Comparison of ENCODE assay signal across 8 cellular contexts in genomic region chr15:31442203-31443090, GRCh38.
DNase-seq lines count a peak whose midpoint lies in the region; ATAC-seq and TF ChIP-seq lines count a peak whose summit lies in the region.

No MANE protein-coding gene starts in this region.

- H4K20me1 ChIP-seq in osteoblast (ENCODE audit: insufficient read depth, low read length) = no peaks in the 10 kb centered on the region

- H3K79me2 ChIP-seq in osteoblast (ENCODE audit: insufficient read depth, low read length) = no peaks in the 10 kb centered on the region

- H3K9me3 ChIP-seq in osteoblast (ENCODE audit: low read depth, low read length) (no peaks in the 10 kb centered on the region), lower lobe of right lung (no peaks in the 10 kb centered on the region)

- peaks cover 3% of the 10 kb centered on the region for H3K36me3 Mint-ChIP-seq in effector memory CD8-positive, alpha-beta T cell (ENCODE audit: insufficient read depth)

- H3K9me3 Mint-ChIP-seq in effector memory CD8-positive, alpha-beta T cell = no peaks in the 10 kb centered on the region

- peaks cover 30 to 36% of the 10 kb centered on the region in 2 donors for H3K4me1 Mint-ChIP-seq in effector memory CD8-positive, alpha-beta T cell (ENCODE audit: low read depth in 2 of 2)

- peak; percentile 48 for TF ChIP-seq CTCF in osteoblast (IDR thresholded peaks at IDR 0.05; ENCODE audit: extremely low read depth, low read depth, low read length)
- TF ChIP-seq CTCF in lower lobe of right lung (IDR thresholded peaks at IDR 0.05) = no peak

- intact Hi-C loops in lower lobe of right lung (cut with DNase I) = no loop called here

- H3K27me3 ChIP-seq in osteoblast (ENCODE audit: insufficient read depth, low read length) = no peaks in the 10 kb centered on the region
- no peaks in the 10 kb centered on the region for H3K27me3 ChIP-seq in lower lobe of right lung (ENCODE audit: low read depth)

- H3K4me3 ChIP-seq in osteoblast (ENCODE audit: insufficient read depth, low read length) = peak overlapping the region; percentile 36
- H3K4me3 ChIP-seq in lower lobe of right lung = no peak overlapping the region

- no peak for ATAC-seq in effector memory CD8-positive, alpha-beta T cell (replicated peaks)
- no peak for ATAC-seq in lower lobe of right lung
- ATAC-seq in HG03565 (IDR thresholded peaks at IDR 0.05; ENCODE audit: unreplicated experiment) = no peak

- peak overlapping the region; percentile 94 for H3K27ac ChIP-seq in osteoblast (ENCODE audit: low read depth, low read length)
- no peak overlapping the region for H3K27ac ChIP-seq in lower lobe of right lung

- peaks cover 33% of the 10 kb centered on the region for H3K4me1 ChIP-seq in osteoblast (ENCODE audit: insufficient read depth, low read length)
- peaks cover 42% of the 10 kb centered on the region for H3K4me1 ChIP-seq in lower lobe of right lung

- H3K36me3 ChIP-seq in osteoblast (ENCODE audit: insufficient read depth, low read length) = no peaks in the 10 kb centered on the region
- no peaks in the 10 kb centered on the region for H3K36me3 ChIP-seq in lower lobe of right lung

- H3K4me3 Mint-ChIP-seq in effector memory CD8-positive, alpha-beta T cell = peak overlapping the region; percentile 67 to 74

- no peak overlapping the region for H2AFZ ChIP-seq in osteoblast (ENCODE audit: low read length)

- DNase-seq in DMS114 treated with DMSO at 0.1 percent for 48 hours (lab: John Stamatoyannopoulos, UW; ENCODE audit: unreplicated experiment) (peak; percentile 20), NCI-H524 (lab: John Stamatoyannopoulos, UW) (peak; percentile 67 to 87), osteoblast (ENCODE audit: insufficient read length, low spot score, missing footprints) (peak; percentile 97), lower lobe of right lung (no peak), HUDEP-2 (lab: John Stamatoyannopoulos, UW; ENCODE audit: unreplicated experiment in 76 of 76) (no peak)
- no peak for DNase-seq in effector memory CD8-positive, alpha-beta T cell
- DNase-seq in stimulated activated CD4-positive, alpha-beta T cell treated with anti-CD3 and anti-CD28 coated beads, Interleukin-2, amount 100 ng/mL, for 24 hours = no peak

- H3K4me2 ChIP-seq in osteoblast (ENCODE audit: insufficient read depth, low read length) = peak overlapping the region; percentile 63

- H3K27me3 Mint-ChIP-seq in effector memory CD8-positive, alpha-beta T cell = no peaks in the 10 kb centered on the region

- peak overlapping the region; percentile 63 to 81 for H3K27ac Mint-ChIP-seq in effector memory CD8-positive, alpha-beta T cell

Comparison
In these comparisons a context has a peak if more than half of its experiments do, and no peak if none do; other contexts are left out.
1. DNase-seq: peak in DMS114 treated with DMSO at 0.1 percent for 48 hours (single experiment), NCI-H524 (2 of 2) and osteoblast (single experiment); none in effector memory CD8-positive, alpha-beta T cell (0 of 3), lower lobe of right lung (single experiment), stimulated activated CD4-positive, alpha-beta T cell treated with anti-CD3 and anti-CD28 coated beads, Interleukin-2, amount 100 ng/mL, for 24 hours (0 of 2) and HUDEP-2 (0 of 76).